Comparison of ENCODE assay signal across 15 cellular contexts in genomic region chr16:19831678-19832077, GRCh38. TPM values are rescaled to one million over a fixed set of nuclear protein-coding genes. Genes with fewer than 3 reads are reported as not detected.
DNase-seq lines count a peak whose midpoint lies in the region; ATAC-seq lines count a peak whose summit lies in the region.
"Had no signal": no experiment of that assay in that cellular context is flagged by ENCODE, and none has a peak within 500 bp of the region (broad histone marks: within the 10 kb centered on the region; RNA-seq: fewer than 3 reads in every experiment).

No MANE protein-coding gene starts in this region.

- no peaks in the 10 kb centered on the region for H3K9me3 ChIP-seq in adipocyte (ENCODE audit: control insufficient read depth, low read length)
- H3K9me3 ChIP-seq in skeletal muscle tissue (ENCODE audit: control insufficient read depth in 3 of 3, low read length in 3 of 3) = no peaks in the 10 kb centered on the region
- H3K9me3 ChIP-seq: mucosa of descending colon had no signal

- H3K4me1 ChIP-seq in adipocyte (ENCODE audit: control insufficient read depth, insufficient read depth, low read length) (peaks cover 36% of the 10 kb centered on the region), skeletal muscle tissue (ENCODE audit: control insufficient read depth in 3 of 3, insufficient read depth in 3 of 3, low read length in 3 of 3) (peaks cover 16 to 24% (median 23%) of the 10 kb centered on the region in 3 donors)

- H3K27ac ChIP-seq in skeletal muscle tissue (ENCODE audit: low read depth, low read length) = peak overlapping the region; percentile 89

- peak; percentile 18 for DNase-seq in HK-2 (ENCODE audit: unreplicated experiment)
- DNase-seq in adipocyte (ENCODE audit: low read depth) = peak; percentile 81
- DNase-seq in glomerular visceral epithelial cell (ENCODE audit: extremely low spot score) = peak; percentile 58
- DNase-seq in stimulated activated CD4-positive, alpha-beta T cell treated with anti-CD3 and anti-CD28 coated beads, Interleukin-1b, Interleukin-23, amount 100 ng/mL, for 48 hours = no peak
- DNase-seq in mesenteric fat pad (ENCODE audit: low spot score) = no peak
- DNase-seq in stimulated activated naive CD8-positive, alpha-beta T cell treated with anti-CD3 and anti-CD28 coated beads, Interleukin-15, amount 100 ng/mL, for 72 hours = no peak
- DNase-seq: activated T-cell treated with anti-CD3 and anti-CD28 coated beads for 4 hours; DMS79; mucosa of descending colon; NCI-H524 treated with DMSO at 0.1 percent for 48 hours; stimulated activated naive CD4-positive, alpha-beta T cell; T-helper 9 cell had no signal

- H3K36me3 ChIP-seq in adipocyte (ENCODE audit: control insufficient read depth, insufficient read depth, low read length, severe bottlenecking) = no peaks in the 10 kb centered on the region
- H3K36me3 ChIP-seq in skeletal muscle tissue (ENCODE audit: control insufficient read depth in 3 of 3, insufficient read depth in 3 of 3, low read length in 3 of 3) = peaks cover 0 to 3% (median 2%) of the 10 kb centered on the region in 3 donors

- ATAC-seq in HG03045 (IDR thresholded peaks at IDR 0.05; ENCODE audit: unreplicated experiment) = no peak
- ATAC-seq in stimulated activated naive CD8-positive, alpha-beta T cell treated with anti-CD3 and anti-CD28 coated beads, Interleukin-15, amount 100 ng/mL, for 72 hours = no peak
- ATAC-seq: mucosa of descending colon had no signal

- no peak overlapping the region for H3K27ac Mint-ChIP-seq in stimulated activated naive CD8-positive, alpha-beta T cell treated with anti-CD3 and anti-CD28 coated beads, Interleukin-15, amount 100 ng/mL, for 72 hours

- no peak overlapping the region for H3K4me3 Mint-ChIP-seq in stimulated activated naive CD8-positive, alpha-beta T cell treated with anti-CD3 and anti-CD28 coated beads, Interleukin-15, amount 100 ng/mL, for 72 hours
- H3K4me3 Mint-ChIP-seq: central memory CD8-positive, alpha-beta T cell had no signal

- H3K9me3 Mint-ChIP-seq in stimulated activated naive CD8-positive, alpha-beta T cell treated with anti-CD3 and anti-CD28 coated beads, Interleukin-15, amount 100 ng/mL, for 72 hours = no peaks in the 10 kb centered on the region
- H3K9me3 Mint-ChIP-seq: central memory CD8-positive, alpha-beta T cell had no signal

- H3K9ac ChIP-seq in adipocyte (ENCODE audit: low read length) (no peak overlapping the region), skeletal muscle tissue (ENCODE audit: low read depth in 1 of 3, low read length in 3 of 3) (peak overlapping the region; percentile 9 to 67 (median 12))

- no peak overlapping the region for H3K4me3 ChIP-seq in adipocyte (ENCODE audit: low read length)
- no peak overlapping the region for H3K4me3 ChIP-seq in skeletal muscle tissue (ENCODE audit: low read length in 3 of 3)
- H3K4me3 ChIP-seq: mucosa of descending colon had no signal

- H3K4me1 Mint-ChIP-seq in stimulated activated naive CD8-positive, alpha-beta T cell treated with anti-CD3 and anti-CD28 coated beads, Interleukin-15, amount 100 ng/mL, for 72 hours = no peaks in the 10 kb centered on the region
- H3K4me1 Mint-ChIP-seq: central memory CD8-positive, alpha-beta T cell had no signal

- H3K27me3 ChIP-seq in adipocyte (replicated peaks; ENCODE audit: control insufficient read depth, insufficient read depth, low read length) (no peaks in the 10 kb centered on the region), skeletal muscle tissue (ENCODE audit: control insufficient read depth in 3 of 3, insufficient read depth in 3 of 3, low read length in 3 of 3) (no peaks in the 10 kb centered on the region)

- no peaks in the 10 kb centered on the region for H3K27me3 Mint-ChIP-seq in stimulated activated naive CD8-positive, alpha-beta T cell treated with anti-CD3 and anti-CD28 coated beads, Interleukin-15, amount 100 ng/mL, for 72 hours
- H3K27me3 Mint-ChIP-seq: central memory CD8-positive, alpha-beta T cell had no signal

RNA-seq across cellular contexts. Expression of gene GPRC5B, which starts 53.0 kb away (rescaled TPM):
- total RNA-seq in skeletal muscle tissue (38.6 TPM), mesenteric fat pad (33.1 TPM)

Comparison
In these comparisons a context has a peak if more than half of its experiments do, and no peak if none do; other contexts are left out.
1. DNase-seq: peak in HK-2 (single experiment), adipocyte (single experiment) and glomerular visceral epithelial cell (single experiment); none in stimulated activated CD4-positive, alpha-beta T cell treated with anti-CD3 and anti-CD28 coated beads, Interleukin-1b, Interleukin-23, amount 100 ng/mL, for 48 hours (single experiment), mesenteric fat pad (single experiment) and stimulated activated naive CD8-positive, alpha-beta T cell treated with anti-CD3 and anti-CD28 coated beads, Interleukin-15, amount 100 ng/mL, for 72 hours (0 of 2).